In the genomic region with DNA sequence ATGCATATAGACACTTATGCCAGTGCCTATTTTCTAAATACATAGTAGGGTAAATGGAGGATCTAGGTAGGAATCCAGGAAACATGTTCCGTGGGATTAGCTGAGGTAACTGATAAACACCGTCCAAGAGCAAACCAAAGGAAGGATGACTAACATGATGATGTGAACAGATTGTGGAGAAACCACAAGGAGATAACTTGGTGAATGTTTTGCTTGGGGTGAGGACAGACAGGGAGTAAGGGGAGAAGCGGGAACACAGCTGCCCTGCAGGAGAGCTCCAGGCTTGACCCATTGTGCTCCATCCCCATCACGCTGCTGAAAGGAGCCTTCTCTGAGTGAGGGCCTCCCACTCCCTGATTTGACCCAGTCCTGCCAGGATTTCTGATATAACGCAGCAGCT, we compare ENCODE assay signal across 1 cellular context.
TF ChIP-seq lines count a peak whose summit lies in the region.

No MANE protein-coding gene starts in this region.

TF ChIP-seq in HEK293, 187 proteins besides CTCF, POLR2A, EP300 and RAD21 (continued from another document):
- TF ChIP-seq, protein P1, sequence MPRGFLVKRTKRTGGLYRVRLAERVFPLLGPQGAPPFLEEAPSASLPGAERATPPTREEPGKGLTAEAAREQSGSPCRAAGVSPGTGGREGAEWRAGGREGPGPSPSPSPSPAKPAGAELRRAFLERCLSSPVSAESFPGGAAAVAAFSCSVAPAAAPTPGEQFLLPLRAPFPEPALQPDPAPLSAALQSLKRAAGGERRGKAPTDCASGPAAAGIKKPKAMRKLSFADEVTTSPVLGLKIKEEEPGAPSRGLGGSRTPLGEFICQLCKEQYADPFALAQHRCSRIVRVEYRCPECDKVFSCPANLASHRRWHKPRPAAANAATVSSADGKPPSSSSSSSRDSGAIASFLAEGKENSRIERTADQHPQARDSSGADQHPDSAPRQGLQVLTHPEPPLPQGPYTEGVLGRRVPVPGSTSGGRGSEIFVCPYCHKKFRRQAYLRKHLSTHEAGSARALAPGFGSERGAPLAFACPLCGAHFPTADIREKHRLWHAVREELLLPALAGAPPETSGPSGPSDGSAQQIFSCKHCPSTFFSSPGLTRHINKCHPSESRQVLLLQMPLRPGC (tag by site-specific recombination; IDR thresholded peaks at IDR 0.05) = no peak
- TF ChIP-seq OVOL3 (tag by site-specific recombination; IDR thresholded peaks at IDR 0.05) (no peak), ZNF521 (tag by site-specific recombination; IDR thresholded peaks at IDR 0.05) (no peak), SP7 (tag by site-specific recombination; IDR thresholded peaks at IDR 0.05) (no peak)
- TF ChIP-seq, protein P2, sequence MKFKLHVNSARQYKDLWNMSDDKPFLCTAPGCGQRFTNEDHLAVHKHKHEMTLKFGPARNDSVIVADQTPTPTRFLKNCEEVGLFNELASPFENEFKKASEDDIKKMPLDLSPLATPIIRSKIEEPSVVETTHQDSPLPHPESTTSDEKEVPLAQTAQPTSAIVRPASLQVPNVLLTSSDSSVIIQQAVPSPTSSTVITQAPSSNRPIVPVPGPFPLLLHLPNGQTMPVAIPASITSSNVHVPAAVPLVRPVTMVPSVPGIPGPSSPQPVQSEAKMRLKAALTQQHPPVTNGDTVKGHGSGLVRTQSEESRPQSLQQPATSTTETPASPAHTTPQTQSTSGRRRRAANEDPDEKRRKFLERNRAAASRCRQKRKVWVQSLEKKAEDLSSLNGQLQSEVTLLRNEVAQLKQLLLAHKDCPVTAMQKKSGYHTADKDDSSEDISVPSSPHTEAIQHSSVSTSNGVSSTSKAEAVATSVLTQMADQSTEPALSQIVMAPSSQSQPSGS (tag by site-specific recombination; IDR thresholded peaks at IDR 0.05; ENCODE audit: low read depth) = no peak
TF ChIP-seq in HEK293: peak in this region for 2.
